25 cellular contexts compared by ENCODE assay signal in the genomic region with DNA sequence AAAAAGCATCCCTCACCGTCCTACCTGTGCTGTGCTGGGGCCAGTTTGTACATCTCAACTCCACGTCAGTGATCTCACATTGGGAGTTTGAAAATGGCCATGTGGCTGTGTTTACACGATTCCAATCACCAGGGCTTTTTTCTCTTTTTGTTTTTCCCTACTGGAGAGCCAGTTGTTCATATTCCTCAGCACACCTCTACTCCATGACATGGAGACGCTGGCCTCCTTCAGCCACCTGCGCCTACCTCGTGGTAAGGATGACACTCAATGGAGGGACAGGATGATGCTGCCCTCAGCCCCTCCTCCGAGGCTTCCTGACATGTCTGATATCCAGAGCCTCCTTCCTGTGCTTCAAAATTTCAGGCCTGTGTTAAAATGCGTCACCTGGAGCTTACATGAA. TPM values are rescaled to one million over a fixed set of nuclear protein-coding genes. Genes with fewer than 3 reads are reported as not detected.
"Had no signal": no experiment of that assay in that cellular context is flagged by ENCODE, and none has a peak within 500 bp of the region (broad histone marks: within the 10 kb centered on the region; RNA-seq: fewer than 3 reads in every experiment).

No MANE protein-coding gene starts in this region.

- DNase-seq: activated CD4-positive, alpha-beta memory T cell treated with anti-CD3 and anti-CD28 coated beads, Interleukin-2, amount 10 ng/mL, durations not matched to agents 7 days and 5 days; activated CD4-positive, alpha-beta T cell treated with anti-CD3 and anti-CD28 coated beads for 1 hour; activated CD4-positive, alpha-beta T cell treated with anti-CD3 and anti-CD28 coated beads, Interleukin-2, amount 10 ng/mL, durations not matched to agents 7 days and 5 days; activated naive CD4-positive, alpha-beta T cell; activated T-cell treated with anti-CD3 and anti-CD28 coated beads, Interleukin-2, amount 50 U/mL, for 72 hours; anterior cingulate cortex; cerebellar nuclear complex; dorsolateral prefrontal cortex; effector memory CD4-positive, alpha-beta T cell; erythroblast; hypothalamus; immature natural killer cell; kidney; midbrain; naive thymus-derived CD8-positive, alpha-beta T cell; right lobe of liver; stimulated activated CD4-positive, alpha-beta T cell treated with anti-CD3 and anti-CD28 coated beads, Interleukin-12 subunit alpha, Interleukin-12 subunit beta, amount 100 ng/mL, for 4 hours; stimulated activated CD4-positive, alpha-beta T cell treated with anti-CD3 and anti-CD28 coated beads, Interleukin-4, amount 100 ng/mL, for 24 hours; T-helper 2 cell had no signal

- H3K27me3 ChIP-seq: colonic mucosa, dorsolateral prefrontal cortex, right lobe of liver, tibial nerve had no signal

- H3K9me3 ChIP-seq: colonic mucosa, right lobe of liver, tibial nerve had no signal

- H3K36me3 ChIP-seq: colonic mucosa, right lobe of liver, tibial nerve had no signal

- ATAC-seq: activated T-cell treated with anti-CD3 and anti-CD28 coated beads, Interleukin-2, amount 50 U/mL, for 72 hours; naive thymus-derived CD8-positive, alpha-beta T cell; stimulated activated effector memory CD8-positive, alpha-beta T cell treated with anti-CD3 and anti-CD28 coated beads, Interleukin-12 subunit alpha, Interleukin-12 subunit beta, amount 100 ng/mL, for 72 hours; WTC11 had no signal

- H3K4me3 ChIP-seq: colonic mucosa, dorsolateral prefrontal cortex, right lobe of liver, tibial nerve had no signal

RNA-seq across cellular contexts. Expression of a gene that starts 10.3 kb away (rescaled TPM):
- polyA plus RNA-seq: fibroblast of lung; immature natural killer cell; naive thymus-derived CD8-positive, alpha-beta T cell; urinary bladder had no signal
